ENCODE assay signal across 12 cellular contexts in the genomic region with DNA sequence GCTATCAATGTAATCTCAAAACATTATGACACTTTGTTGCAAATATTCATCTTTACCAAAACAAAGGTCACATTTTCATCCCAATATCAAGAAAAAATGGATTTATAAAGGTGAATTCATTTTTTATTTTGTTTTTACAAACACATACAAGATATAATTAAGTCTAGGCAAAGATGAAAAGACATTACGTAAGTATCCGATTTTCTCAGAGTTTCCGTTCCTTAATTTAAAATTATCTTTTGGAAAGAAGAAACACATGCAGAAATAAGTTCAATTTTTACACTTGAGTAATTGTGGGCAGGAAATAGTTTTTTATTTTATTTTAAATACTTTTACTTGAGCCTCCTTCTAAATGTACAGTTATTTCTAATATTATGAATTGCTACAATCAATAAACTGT. TPM values are rescaled to one million over a fixed set of nuclear protein-coding genes. Genes with fewer than 3 reads are reported as not detected.
DNase-seq lines count a peak whose midpoint lies in the region; ATAC-seq and TF ChIP-seq lines count a peak whose summit lies in the region.
"Had no signal": no experiment of that assay in that cellular context is flagged by ENCODE, and none has a peak within 500 bp of the region (broad histone marks: within the 10 kb centered on the region; RNA-seq: fewer than 3 reads in every experiment).

No MANE protein-coding gene starts in this region.

- no peaks in the 10 kb centered on the region for H3K27me3 ChIP-seq in smooth muscle cell (ENCODE audit: low read depth)
- H3K27me3 ChIP-seq: uterus had no signal

- H3K9me3 ChIP-seq in smooth muscle cell (replicated peaks; ENCODE audit: low read depth): no peaks in the 10 kb centered on the region
- H3K9me3 ChIP-seq: uterus had no signal

- H3F3A ChIP-seq in smooth muscle cell (ENCODE audit: low read depth): peaks cover 18% of the 10 kb centered on the region

- H3K4me2 ChIP-seq in smooth muscle cell: peak overlapping the region; percentile 78

- H2AFZ ChIP-seq in smooth muscle cell (ENCODE audit: low read depth): no peak overlapping the region

- no peak overlapping the region for H3K4me3 Mint-ChIP-seq in activated CD8-positive, alpha-beta T cell treated with anti-CD3 and anti-CD28 coated beads for 36 hours
- no peak overlapping the region for H3K4me3 Mint-ChIP-seq in activated CD8-positive, alpha-beta T cell treated with anti-CD3 and anti-CD28 coated beads, Interleukin-2, amount 10 ng/mL, durations not matched to agents 7 days and 5 days
- peak overlapping the region; percentile 82 for H3K4me3 Mint-ChIP-seq in dendritic cell treated with granulocyte-macrophage colony-stimulating factor and Interleukin-4, amounts not matched to agents 40 ng/mL and 50 ng/mL, for 4 days

- CTCF ChIA-PET in activated CD8-positive, alpha-beta T cell treated with anti-CD3 and anti-CD28 coated beads for 36 hours (lab: Charles Lee): interaction anchor here (0.7 to 3.4 kb wide), 27 partner anchors 8 to 502 kb away, joined by 3 to 106 read pairs (median 6); no protein-coding TSS in a partner anchor
- CTCF ChIA-PET in activated CD8-positive, alpha-beta T cell treated with anti-CD3 and anti-CD28 coated beads, Interleukin-2, amount 10 ng/mL, durations not matched to agents 7 days and 5 days (lab: Charles Lee): interaction anchor here (0.9 to 6.7 kb wide), 30 partner anchors 9 to 492 kb away, joined by 3 to 253 read pairs (median 6); no protein-coding TSS in a partner anchor

- H3K79me2 ChIP-seq in smooth muscle cell (ENCODE audit: low read depth): peaks cover 5% of the 10 kb centered on the region

- POLR2A ChIA-PET in activated CD8-positive, alpha-beta T cell treated with anti-CD3 and anti-CD28 coated beads for 36 hours (lab: Charles Lee): interaction anchor here (0.9 to 1.5 kb wide), 7 partner anchors 13 to 345 kb away, joined by 3 to 6 read pairs (median 4); no protein-coding TSS in a partner anchor
- POLR2A ChIA-PET in activated CD8-positive, alpha-beta T cell treated with anti-CD3 and anti-CD28 coated beads, Interleukin-2, amount 10 ng/mL, durations not matched to agents 7 days and 5 days (lab: Charles Lee): interaction anchor here (0.8 to 1.5 kb wide), 5 partner anchors 160 to 344 kb away, joined by 3 to 6 read pairs (median 4); partner anchors contain the start of gene ARID5B

- H3K4me1 ChIP-seq in smooth muscle cell (ENCODE audit: low read depth): peaks cover 12% of the 10 kb centered on the region
- H3K4me1 ChIP-seq: uterus had no signal

- H3K27ac ChIP-seq in smooth muscle cell (ENCODE audit: low read depth): peak overlapping the region; percentile 54

- DNase-seq in activated CD8-positive, alpha-beta T cell treated with anti-CD3 and anti-CD28 coated beads for 36 hours: no peak
- DNase-seq in activated CD8-positive, alpha-beta T cell treated with anti-CD3 and anti-CD28 coated beads, Interleukin-2, amount 10 ng/mL, durations not matched to agents 7 days and 5 days: no peak
- DNase-seq in NOMO-1 (lab: John Stamatoyannopoulos, UW; ENCODE audit: unreplicated experiment in 2 of 2) (peak; percentile 5 to 81), smooth muscle cell (lab: John Stamatoyannopoulos, UW; ENCODE audit: unreplicated experiment) (no peak), ureter (ENCODE audit: low spot score) (no peak), amniotic stem cell (lab: John Stamatoyannopoulos, UW) (no peak)
- DNase-seq in central memory CD4-positive, alpha-beta T cell: no peak
- DNase-seq: glutamatergic neuron; NCI-H2171 treated with DMSO at 0.1 percent for 48 hours; stimulated activated CD4-positive, alpha-beta T cell treated with anti-CD3 and anti-CD28 coated beads, Interleukin-2, amount 100 ng/mL, for 48 hours; uterus had no signal

- intact Hi-C loops in activated CD8-positive, alpha-beta T cell treated with anti-CD3 and anti-CD28 coated beads for 36 hours (cut with micrococcal nuclease): loop anchor here (2.0 to 5.0 kb wide), 3 partner anchors 62 to 342 kb away; partner anchors contain the start of gene ARID5B
- intact Hi-C loops in dendritic cell treated with granulocyte-macrophage colony-stimulating factor and Interleukin-4, amounts not matched to agents 40 ng/mL and 50 ng/mL, for 4 days (cut with micrococcal nuclease): loop anchor here (2.0 to 5.0 kb wide), 5 partner anchors 77 to 347 kb away; no protein-coding TSS in a partner anchor

- no peaks in the 10 kb centered on the region for H4K20me1 ChIP-seq in smooth muscle cell (ENCODE audit: low read depth)

- 92% methylated on average over 3 of the region's 3 CpGs for WGBS in smooth muscle cell (ENCODE audit: low lambda C conversion rate)

- peak overlapping the region; percentile 73 for H3K27ac Mint-ChIP-seq in activated CD8-positive, alpha-beta T cell treated with anti-CD3 and anti-CD28 coated beads for 36 hours
- H3K27ac Mint-ChIP-seq in activated CD8-positive, alpha-beta T cell treated with anti-CD3 and anti-CD28 coated beads, Interleukin-2, amount 10 ng/mL, durations not matched to agents 7 days and 5 days: no peak overlapping the region
- H3K27ac Mint-ChIP-seq in dendritic cell treated with granulocyte-macrophage colony-stimulating factor and Interleukin-4, amounts not matched to agents 40 ng/mL and 50 ng/mL, for 4 days: peak overlapping the region; percentile 92

- H3K9ac ChIP-seq in smooth muscle cell (ENCODE audit: low read depth): no peak overlapping the region

- no peak overlapping the region for H3K4me3 ChIP-seq in smooth muscle cell
- H3K4me3 ChIP-seq: uterus had no signal

- no peak for TF ChIP-seq CTCF in activated CD8-positive, alpha-beta T cell treated with anti-CD3 and anti-CD28 coated beads for 36 hours (IDR thresholded peaks at IDR 0.05)
- no peak for TF ChIP-seq CTCF in smooth muscle cell (IDR thresholded peaks at IDR 0.05; ENCODE audit: borderline replicate concordance, insufficient read depth, poor library complexity, severe bottlenecking)

- no peaks in the 10 kb centered on the region for H3K9me3 Mint-ChIP-seq in activated CD8-positive, alpha-beta T cell treated with anti-CD3 and anti-CD28 coated beads for 36 hours
- H3K9me3 Mint-ChIP-seq in activated CD8-positive, alpha-beta T cell treated with anti-CD3 and anti-CD28 coated beads, Interleukin-2, amount 10 ng/mL, durations not matched to agents 7 days and 5 days (ENCODE audit: insufficient read depth): no peaks in the 10 kb centered on the region
- no peaks in the 10 kb centered on the region for H3K9me3 Mint-ChIP-seq in dendritic cell treated with granulocyte-macrophage colony-stimulating factor and Interleukin-4, amounts not matched to agents 40 ng/mL and 50 ng/mL, for 4 days

- H3K4me1 Mint-ChIP-seq in activated CD8-positive, alpha-beta T cell treated with anti-CD3 and anti-CD28 coated beads for 36 hours (ENCODE audit: low read depth): peaks cover 30% of the 10 kb centered on the region
- H3K4me1 Mint-ChIP-seq in activated CD8-positive, alpha-beta T cell treated with anti-CD3 and anti-CD28 coated beads, Interleukin-2, amount 10 ng/mL, durations not matched to agents 7 days and 5 days (ENCODE audit: low read depth): peaks cover 38% of the 10 kb centered on the region
- peaks cover 7% of the 10 kb centered on the region for H3K4me1 Mint-ChIP-seq in dendritic cell treated with granulocyte-macrophage colony-stimulating factor and Interleukin-4, amounts not matched to agents 40 ng/mL and 50 ng/mL, for 4 days (ENCODE audit: low read depth)

- no peaks in the 10 kb centered on the region for H3K36me3 Mint-ChIP-seq in activated CD8-positive, alpha-beta T cell treated with anti-CD3 and anti-CD28 coated beads for 36 hours (ENCODE audit: low read depth)
- peaks cover 12% of the 10 kb centered on the region for H3K36me3 Mint-ChIP-seq in activated CD8-positive, alpha-beta T cell treated with anti-CD3 and anti-CD28 coated beads, Interleukin-2, amount 10 ng/mL, durations not matched to agents 7 days and 5 days (ENCODE audit: low read depth)
- H3K36me3 Mint-ChIP-seq in dendritic cell treated with granulocyte-macrophage colony-stimulating factor and Interleukin-4, amounts not matched to agents 40 ng/mL and 50 ng/mL, for 4 days (ENCODE audit: low read depth): peaks cover 4% of the 10 kb centered on the region

- H3K27me3 Mint-ChIP-seq in activated CD8-positive, alpha-beta T cell treated with anti-CD3 and anti-CD28 coated beads for 36 hours: no peaks in the 10 kb centered on the region
- no peaks in the 10 kb centered on the region for H3K27me3 Mint-ChIP-seq in activated CD8-positive, alpha-beta T cell treated with anti-CD3 and anti-CD28 coated beads, Interleukin-2, amount 10 ng/mL, durations not matched to agents 7 days and 5 days (ENCODE audit: low read depth)
- H3K27me3 Mint-ChIP-seq in dendritic cell treated with granulocyte-macrophage colony-stimulating factor and Interleukin-4, amounts not matched to agents 40 ng/mL and 50 ng/mL, for 4 days: no peaks in the 10 kb centered on the region

- no peak for ATAC-seq in activated CD8-positive, alpha-beta T cell treated with anti-CD3 and anti-CD28 coated beads for 36 hours
- ATAC-seq in activated CD8-positive, alpha-beta T cell treated with anti-CD3 and anti-CD28 coated beads, Interleukin-2, amount 10 ng/mL, durations not matched to agents 7 days and 5 days: no peak

- no peaks in the 10 kb centered on the region for H3K36me3 ChIP-seq in smooth muscle cell (ENCODE audit: low read depth)
- H3K36me3 ChIP-seq: uterus had no signal

RNA-seq across cellular contexts. Expression of gene RTKN2, which starts 24.6 kb away (rescaled TPM):
- 1 to 10 TPM; 1.1 to 1.4 TPM for total RNA-seq in activated CD8-positive, alpha-beta T cell treated with anti-CD3 and anti-CD28 coated beads for 36 hours
- total RNA-seq in activated CD8-positive, alpha-beta T cell treated with anti-CD3 and anti-CD28 coated beads, Interleukin-2, amount 10 ng/mL, durations not matched to agents 7 days and 5 days: 1 to 10 TPM; 2.2 to 2.6 TPM
- total RNA-seq in smooth muscle cell: 4.9 and 5.4 TPM in 2 replicates
- 1.6 and 3.2 TPM in 2 replicates for polyA plus RNA-seq in smooth muscle cell
- 0.78 TPM for total RNA-seq in ureter

Comparison
In these comparisons a context has a peak if more than half of its experiments do, and no peak if none do; other contexts are left out.
1. DNase-seq: peak in NOMO-1 (2 of 2); none in activated CD8-positive, alpha-beta T cell treated with anti-CD3 and anti-CD28 coated beads for 36 hours (single experiment), activated CD8-positive, alpha-beta T cell treated with anti-CD3 and anti-CD28 coated beads, Interleukin-2, amount 10 ng/mL, durations not matched to agents 7 days and 5 days (single experiment), smooth muscle cell (single experiment), ureter (single experiment), central memory CD4-positive, alpha-beta T cell (single experiment) and amniotic stem cell (single experiment).